5 cellular contexts compared by ENCODE assay signal in the genomic region with DNA sequence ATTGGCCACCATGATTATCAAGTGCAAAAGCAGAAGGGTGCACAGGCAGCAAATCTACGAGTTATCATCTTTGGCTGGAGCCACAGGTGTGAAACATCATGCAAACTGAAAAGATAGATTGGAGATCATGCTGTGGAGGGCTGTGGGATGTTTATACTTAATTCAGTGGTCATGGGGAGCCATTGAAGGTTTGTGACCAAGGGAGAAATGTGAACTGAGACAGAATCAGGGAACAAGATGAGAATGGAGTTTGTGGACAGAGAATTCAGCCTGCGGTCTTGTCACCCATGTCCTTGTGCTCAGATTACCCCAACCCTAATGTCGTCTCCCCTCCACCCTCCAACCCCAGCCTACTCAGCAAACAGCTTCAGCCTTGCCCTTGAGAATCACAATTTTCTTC.
"Had no signal": no experiment of that assay in that cellular context is flagged by ENCODE, and none has a peak within 500 bp of the region (broad histone marks: within the 10 kb centered on the region; RNA-seq: fewer than 3 reads in every experiment).

No MANE protein-coding gene starts in this region.

- H3K4me3 ChIP-seq: GM23248, K562 had no signal

- H3K27ac ChIP-seq: GM23248 had no signal

- DNase-seq: GM23248, H9, HCEC 1CT, IMR-90 had no signal

- H3K4me3 Mint-ChIP-seq: H9 had no signal

- H3K9me3 Mint-ChIP-seq: H9 had no signal

- H3K27ac Mint-ChIP-seq: H9 had no signal

- ATAC-seq: K562 had no signal
